4 cellular contexts compared by ENCODE assay signal in the genomic region with DNA sequence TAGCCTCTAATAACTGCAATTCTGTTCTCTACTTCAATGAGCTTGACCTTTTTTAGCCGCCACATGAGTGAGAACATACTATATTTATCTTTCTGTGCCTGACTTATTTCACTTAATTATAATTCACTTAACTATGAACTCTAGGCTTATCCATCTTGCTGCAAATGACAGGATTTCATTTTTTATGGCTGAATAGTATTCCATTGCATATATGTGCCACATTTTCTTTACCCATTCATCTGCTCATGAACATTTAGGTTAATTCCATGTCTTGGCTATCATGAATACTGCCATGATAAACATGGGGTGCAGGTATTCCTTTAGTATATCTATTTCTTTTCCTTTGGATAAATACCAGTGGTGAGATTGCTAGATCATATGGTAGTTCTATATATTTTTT.
A peak's percentile ranks its signal among the peaks of the same experiment; 100 is the strongest.
TF ChIP-seq lines count a peak whose summit lies in the region.

No MANE protein-coding gene starts in this region.

TF ChIP-seq in SK-N-SH treated with all-trans-retinoic acid at 6 μM for 48 hours, 23 proteins besides CTCF, POLR2A, EP300 and RAD21 (continued from another document):
- TF ChIP-seq TCF4 (CRISPR knock-in tag; IDR thresholded peaks at IDR 0.05; ENCODE audit: borderline replicate concordance): no peak

TF ChIP-seq in SK-N-SH, 30 proteins besides CTCF, POLR2A, EP300 and RAD21 (continued from another document):
- TF ChIP-seq, protein P1, sequence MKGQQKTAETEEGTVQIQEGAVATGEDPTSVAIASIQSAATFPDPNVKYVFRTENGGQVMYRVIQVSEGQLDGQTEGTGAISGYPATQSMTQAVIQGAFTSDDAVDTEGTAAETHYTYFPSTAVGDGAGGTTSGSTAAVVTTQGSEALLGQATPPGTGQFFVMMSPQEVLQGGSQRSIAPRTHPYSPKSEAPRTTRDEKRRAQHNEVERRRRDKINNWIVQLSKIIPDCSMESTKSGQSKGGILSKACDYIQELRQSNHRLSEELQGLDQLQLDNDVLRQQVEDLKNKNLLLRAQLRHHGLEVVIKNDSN (IDR thresholded peaks at IDR 0.05; ENCODE audit: borderline replicate concordance, low read depth): no peak
- TF ChIP-seq MEF2A (IDR thresholded peaks at IDR 0.05; ENCODE audit: borderline replicate concordance, low read depth): no peak

TF ChIP-seq in HEK293, 187 proteins besides CTCF, POLR2A, EP300 and RAD21:
- TF ChIP-seq, protein P2, sequence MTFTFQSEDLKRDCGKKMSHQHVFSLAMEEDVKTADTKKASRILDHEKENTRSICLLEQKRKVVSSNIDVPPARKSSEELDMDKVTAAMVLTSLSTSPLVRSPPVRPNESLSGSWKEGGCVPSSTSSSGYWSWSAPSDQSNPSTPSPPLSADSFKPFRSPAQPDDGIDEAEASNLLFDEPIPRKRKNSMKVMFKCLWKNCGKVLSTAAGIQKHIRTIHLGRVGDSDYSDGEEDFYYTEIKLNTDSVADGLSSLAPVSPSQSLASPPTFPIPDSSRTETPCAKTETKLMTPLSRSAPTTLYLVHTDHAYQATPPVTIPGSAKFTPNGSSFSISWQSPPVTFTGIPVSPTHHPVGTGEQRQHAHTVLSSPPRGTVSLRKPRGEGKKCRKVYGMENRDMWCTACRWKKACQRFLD (tag by site-specific recombination; IDR thresholded peaks at IDR 0.05): no peak
- TF ChIP-seq TCF7L2 (IDR thresholded peaks at IDR 0.05; ENCODE audit: borderline replicate concordance, low read depth, low read length) (no peak), GFI1B (tag by site-specific recombination; IDR thresholded peaks at IDR 0.05) (no peak), ZNF146 (tag by site-specific recombination; IDR thresholded peaks at IDR 0.05) (peak; percentile 47; the same call in 1 of the 2 replicates), KLF10 (tag by site-specific recombination; IDR thresholded peaks at IDR 0.05) (no peak)
- TF ChIP-seq, protein P3, sequence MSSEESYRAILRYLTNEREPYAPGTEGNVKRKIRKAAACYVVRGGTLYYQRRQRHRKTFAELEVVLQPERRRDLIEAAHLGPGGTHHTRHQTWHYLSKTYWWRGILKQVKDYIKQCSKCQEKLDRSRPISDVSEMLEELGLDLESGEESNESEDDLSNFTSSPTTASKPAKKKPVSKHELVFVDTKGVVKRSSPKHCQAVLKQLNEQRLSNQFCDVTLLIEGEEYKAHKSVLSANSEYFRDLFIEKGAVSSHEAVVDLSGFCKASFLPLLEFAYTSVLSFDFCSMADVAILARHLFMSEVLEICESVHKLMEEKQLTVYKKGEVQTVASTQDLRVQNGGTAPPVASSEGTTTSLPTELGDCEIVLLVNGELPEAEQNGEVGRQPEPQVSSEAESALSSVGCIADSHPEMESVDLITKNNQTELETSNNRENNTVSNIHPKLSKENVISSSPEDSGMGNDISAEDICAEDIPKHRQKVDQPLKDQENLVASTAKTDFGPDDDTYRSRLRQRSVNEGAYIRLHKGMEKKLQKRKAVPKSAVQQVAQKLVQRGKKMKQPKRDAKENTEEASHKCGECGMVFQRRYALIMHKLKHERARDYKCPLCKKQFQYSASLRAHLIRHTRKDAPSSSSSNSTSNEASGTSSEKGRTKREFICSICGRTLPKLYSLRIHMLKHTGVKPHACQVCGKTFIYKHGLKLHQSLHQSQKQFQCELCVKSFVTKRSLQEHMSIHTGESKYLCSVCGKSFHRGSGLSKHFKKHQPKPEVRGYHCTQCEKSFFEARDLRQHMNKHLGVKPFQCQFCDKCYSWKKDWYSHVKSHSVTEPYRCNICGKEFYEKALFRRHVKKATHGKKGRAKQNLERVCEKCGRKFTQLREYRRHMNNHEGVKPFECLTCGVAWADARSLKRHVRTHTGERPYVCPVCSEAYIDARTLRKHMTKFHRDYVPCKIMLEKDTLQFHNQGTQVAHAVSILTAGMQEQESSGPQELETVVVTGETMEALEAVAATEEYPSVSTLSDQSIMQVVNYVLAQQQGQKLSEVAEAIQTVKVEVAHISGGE (tag by site-specific recombination; conservative IDR thresholded peaks at IDR 0.05; ENCODE audit: low read depth): no peak
- TF ChIP-seq, protein P4, sequence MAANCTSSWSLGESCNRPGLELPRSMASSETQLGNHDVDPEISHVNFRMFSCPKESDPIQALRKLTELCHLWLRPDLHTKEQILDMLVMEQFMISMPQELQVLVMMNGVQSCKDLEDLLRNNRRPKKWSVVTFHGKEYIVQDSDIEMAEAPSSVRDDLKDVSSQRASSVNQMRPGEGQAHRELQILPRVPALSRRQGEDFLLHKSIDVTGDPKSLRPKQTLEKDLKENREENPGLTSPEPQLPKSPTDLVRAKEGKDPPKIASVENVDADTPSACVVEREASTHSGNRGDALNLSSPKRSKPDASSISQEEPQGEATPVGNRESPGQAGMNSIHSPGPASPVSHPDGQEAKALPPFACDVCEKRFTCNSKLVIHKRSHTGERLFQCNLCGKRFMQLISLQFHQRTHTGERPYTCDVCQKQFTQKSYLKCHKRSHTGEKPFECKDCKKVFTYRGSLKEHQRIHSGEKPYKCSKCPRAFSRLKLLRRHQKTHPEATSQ (tag by site-specific recombination; IDR thresholded peaks at IDR 0.05): no peak

TF ChIP-seq in K562, 482 proteins besides CTCF, POLR2A, EP300 and RAD21 (continued from another document):
- TF ChIP-seq RBM25 (IDR thresholded peaks at IDR 0.05; ENCODE audit: low read depth, low read length, severe bottlenecking) (peak; percentile 3), SMAD4 (CRISPR knock-in tag; conservative IDR thresholded peaks at IDR 0.05) (no peak), MTA2 (IDR thresholded peaks at IDR 0.05; ENCODE audit: low read depth) (no peak), FIP1L1 (IDR thresholded peaks at IDR 0.05; ENCODE audit: low read depth, low read length, poor library complexity, severe bottlenecking) (no peak)
- TF ChIP-seq, protein P5, sequence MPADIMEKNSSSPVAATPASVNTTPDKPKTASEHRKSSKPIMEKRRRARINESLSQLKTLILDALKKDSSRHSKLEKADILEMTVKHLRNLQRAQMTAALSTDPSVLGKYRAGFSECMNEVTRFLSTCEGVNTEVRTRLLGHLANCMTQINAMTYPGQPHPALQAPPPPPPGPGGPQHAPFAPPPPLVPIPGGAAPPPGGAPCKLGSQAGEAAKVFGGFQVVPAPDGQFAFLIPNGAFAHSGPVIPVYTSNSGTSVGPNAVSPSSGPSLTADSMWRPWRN (IDR thresholded peaks at IDR 0.05; ENCODE audit: low read depth): no peak
- TF ChIP-seq, protein P6, sequence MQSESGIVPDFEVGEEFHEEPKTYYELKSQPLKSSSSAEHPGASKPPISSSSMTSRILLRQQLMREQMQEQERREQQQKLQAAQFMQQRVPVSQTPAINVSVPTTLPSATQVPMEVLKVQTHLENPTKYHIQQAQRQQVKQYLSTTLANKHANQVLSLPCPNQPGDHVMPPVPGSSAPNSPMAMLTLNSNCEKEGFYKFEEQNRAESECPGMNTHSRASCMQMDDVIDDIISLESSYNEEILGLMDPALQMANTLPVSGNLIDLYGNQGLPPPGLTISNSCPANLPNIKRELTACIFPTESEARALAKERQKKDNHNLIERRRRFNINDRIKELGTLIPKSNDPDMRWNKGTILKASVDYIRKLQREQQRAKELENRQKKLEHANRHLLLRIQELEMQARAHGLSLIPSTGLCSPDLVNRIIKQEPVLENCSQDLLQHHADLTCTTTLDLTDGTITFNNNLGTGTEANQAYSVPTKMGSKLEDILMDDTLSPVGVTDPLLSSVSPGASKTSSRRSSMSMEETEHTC (IDR thresholded peaks at IDR 0.05): no peak
